18 cellular contexts compared by ENCODE assay signal in the genomic region with DNA sequence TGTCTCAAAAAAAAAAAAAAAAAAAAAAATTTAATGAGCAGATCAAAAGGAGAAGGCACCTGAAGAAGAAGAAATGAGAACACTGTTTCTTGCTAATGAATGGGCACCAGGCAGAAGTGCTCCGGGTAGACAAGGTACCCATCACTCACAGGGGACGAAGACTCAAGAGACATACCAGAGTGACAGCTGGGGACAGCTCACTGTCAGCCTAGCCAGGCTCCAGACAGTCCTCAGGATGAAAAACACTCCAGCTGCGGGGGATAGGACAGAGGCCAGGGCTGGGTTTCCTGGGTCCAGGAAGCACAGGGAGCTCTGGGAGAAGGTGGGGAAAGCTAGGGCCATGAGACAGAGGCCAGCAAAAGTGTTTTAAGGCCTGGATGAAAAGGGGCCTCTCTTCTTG.
"Had no signal": no experiment of that assay in that cellular context is flagged by ENCODE, and none has a peak within 500 bp of the region (broad histone marks: within the 10 kb centered on the region; RNA-seq: fewer than 3 reads in every experiment).

No MANE protein-coding gene starts in this region.

- H3K4me3 ChIP-seq: esophagus squamous epithelium, gastroesophageal sphincter, hepatocyte, mucosa of descending colon, smooth muscle cell, suprapubic skin, thyroid gland had no signal

- H3K27ac Mint-ChIP-seq: dendritic cell treated with granulocyte-macrophage colony-stimulating factor and Interleukin-4, amounts not matched to agents 40 ng/mL and 50 ng/mL, for 4 days; effector memory CD8-positive, alpha-beta T cell; natural killer cell treated with Interleukin-12 subunit alpha and Interleukin-12 subunit beta and Interleukin-15 and Interleukin-18, amount 100 ng/mL, for 72 hours; type B pancreatic cell had no signal

- H3K4me3 Mint-ChIP-seq: dendritic cell treated with granulocyte-macrophage colony-stimulating factor and Interleukin-4, amounts not matched to agents 40 ng/mL and 50 ng/mL, for 4 days; effector memory CD8-positive, alpha-beta T cell; natural killer cell treated with Interleukin-12 subunit alpha and Interleukin-12 subunit beta and Interleukin-15 and Interleukin-18, amount 100 ng/mL, for 72 hours; type B pancreatic cell had no signal

- H2AFZ ChIP-seq: hepatocyte, parathyroid adenoma had no signal

- H3K4me1 ChIP-seq: esophagus squamous epithelium, gastroesophageal sphincter, parathyroid adenoma, suprapubic skin, thyroid gland had no signal

- H3K9me3 ChIP-seq: esophagus squamous epithelium, gastroesophageal sphincter, mucosa of descending colon, suprapubic skin, thyroid gland had no signal

- H3K27ac ChIP-seq: esophagus squamous epithelium, gastroesophageal sphincter, hepatocyte, parathyroid adenoma, suprapubic skin, thyroid gland had no signal

- H3K4me2 ChIP-seq: hepatocyte, smooth muscle cell had no signal

- ATAC-seq: effector memory CD8-positive, alpha-beta T cell; gastroesophageal sphincter; left colon; mucosa of descending colon; natural killer cell treated with Interleukin-12 subunit alpha and Interleukin-12 subunit beta and Interleukin-15 and Interleukin-18, amount 100 ng/mL, for 72 hours; stimulated activated naive CD8-positive, alpha-beta T cell treated with anti-CD3 and anti-CD28 coated beads, Interleukin-15, Interleukin-2, amounts not matched to agents 100 U/mL and 50 U/mL, for 24 hours had no signal

- H3K27me3 Mint-ChIP-seq: dendritic cell treated with granulocyte-macrophage colony-stimulating factor and Interleukin-4, amounts not matched to agents 40 ng/mL and 50 ng/mL, for 4 days; effector memory CD8-positive, alpha-beta T cell; natural killer cell treated with Interleukin-12 subunit alpha and Interleukin-12 subunit beta and Interleukin-15 and Interleukin-18, amount 100 ng/mL, for 72 hours; type B pancreatic cell had no signal

- H3K79me2 ChIP-seq: hepatocyte, parathyroid adenoma had no signal

- DNase-seq: effector memory CD8-positive, alpha-beta T cell; esophagus squamous epithelium; foreskin fibroblast; kidney; left colon; mucosa of descending colon; occipital lobe; stimulated activated CD4-positive, alpha-beta T cell treated with anti-CD3 and anti-CD28 coated beads, Interleukin-2, amount 100 ng/mL, for 48 hours; stimulated activated naive CD8-positive, alpha-beta T cell treated with anti-CD3 and anti-CD28 coated beads, Interleukin-15, Interleukin-2, amounts not matched to agents 100 U/mL and 50 U/mL, for 24 hours; thyroid gland had no signal

- H3K9ac ChIP-seq: parathyroid adenoma had no signal

- H3K27me3 ChIP-seq: esophagus squamous epithelium, gastroesophageal sphincter, hepatocyte, suprapubic skin, thyroid gland had no signal

- H3K9me3 Mint-ChIP-seq: dendritic cell treated with granulocyte-macrophage colony-stimulating factor and Interleukin-4, amounts not matched to agents 40 ng/mL and 50 ng/mL, for 4 days; effector memory CD8-positive, alpha-beta T cell; natural killer cell treated with Interleukin-12 subunit alpha and Interleukin-12 subunit beta and Interleukin-15 and Interleukin-18, amount 100 ng/mL, for 72 hours; type B pancreatic cell had no signal
